7 cellular contexts compared by ENCODE assay signal in genomic region chr1:38979380-38979779, GRCh38. TPM values are rescaled to one million over a fixed set of nuclear protein-coding genes. Genes with fewer than 3 reads are reported as not detected.
"Had no signal": no experiment of that assay in that cellular context is flagged by ENCODE, and none has a peak within 500 bp of the region (broad histone marks: within the 10 kb centered on the region; RNA-seq: fewer than 3 reads in every experiment).

No MANE protein-coding gene starts in this region.

RNA-seq across cellular contexts. Expression of gene RHBDL2, which starts 37.8 kb away (rescaled TPM):
- total RNA-seq: endodermal cell; gastrocnemius medialis; kidney epithelial cell; left ventricle myocardium superior; lung microvascular endothelial cell; mesothelial cell of epicardium; naive thymus-derived CD8-positive, alpha-beta T cell had no signal
